ENCODE assay signal across 16 cellular contexts in the genomic region with DNA sequence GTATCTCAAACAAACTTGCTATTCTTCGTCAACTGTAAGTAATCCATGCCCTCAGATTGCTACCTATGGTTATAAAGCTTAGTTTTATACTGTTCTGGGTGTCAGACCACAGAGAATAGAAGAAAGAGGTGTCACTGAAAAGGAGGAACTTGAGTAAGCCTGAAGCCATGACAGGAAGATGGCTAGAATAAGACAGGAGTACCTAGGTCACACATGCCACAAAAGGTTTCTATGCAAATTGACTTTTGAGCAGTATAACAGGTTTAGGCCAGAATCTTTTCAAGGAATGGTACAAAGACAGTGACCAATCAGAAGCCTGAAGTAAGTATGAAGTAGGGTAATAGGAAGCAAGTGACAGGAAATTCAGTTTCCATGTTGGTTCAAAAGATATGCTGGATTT. TPM values are rescaled to one million over a fixed set of nuclear protein-coding genes. Genes with fewer than 3 reads are reported as not detected.
DNase-seq lines count a peak whose midpoint lies in the region; ATAC-seq and TF ChIP-seq lines count a peak whose summit lies in the region.
"Had no signal": no experiment of that assay in that cellular context is flagged by ENCODE, and none has a peak within 500 bp of the region (broad histone marks: within the 10 kb centered on the region; RNA-seq: fewer than 3 reads in every experiment).

No MANE protein-coding gene starts in this region.

- no peaks in the 10 kb centered on the region for H3K9me3 Mint-ChIP-seq in T-helper 2 cell treated with Interferon-gamma antibody and Interleukin-4, amounts not matched to agents 5 μg/mL and 100 μg/mL, for 36 hours
- peaks cover 0 to 4% (median 0%) of the 10 kb centered on the region in 7 donors for H3K9me3 Mint-ChIP-seq in naive B cell
- H3K9me3 Mint-ChIP-seq: CD4-positive, CD25-positive, alpha-beta regulatory T cell had no signal

- H3K36me3 Mint-ChIP-seq in T-helper 2 cell treated with Interferon-gamma antibody and Interleukin-4, amounts not matched to agents 5 μg/mL and 100 μg/mL, for 36 hours (ENCODE audit: low read depth), result peaks cover 55% of the 10 kb centered on the region
- peaks cover 36 to 39% of the 10 kb centered on the region in 2 donors for H3K36me3 Mint-ChIP-seq in naive B cell

- no peak for TF ChIP-seq CTCF in GM20000 (IDR thresholded peaks at IDR 0.05; ENCODE audit: extremely low read depth, missing control alignments)

- H3K4me1 Mint-ChIP-seq in T-helper 2 cell treated with Interferon-gamma antibody and Interleukin-4, amounts not matched to agents 5 μg/mL and 100 μg/mL, for 36 hours (ENCODE audit: low read depth), result peaks cover 5% of the 10 kb centered on the region
- H3K4me1 Mint-ChIP-seq in naive B cell, result peaks cover 14 to 21% (median 17%) of the 10 kb centered on the region in 3 donors

- no peak overlapping the region for H3K4me3 Mint-ChIP-seq in T-helper 2 cell treated with Interferon-gamma antibody and Interleukin-4, amounts not matched to agents 5 μg/mL and 100 μg/mL, for 36 hours
- no peak overlapping the region for H3K4me3 Mint-ChIP-seq in naive B cell
- H3K4me3 Mint-ChIP-seq: CD4-positive, CD25-positive, alpha-beta regulatory T cell had no signal

- H3K27me3 Mint-ChIP-seq in T-helper 2 cell treated with Interferon-gamma antibody and Interleukin-4, amounts not matched to agents 5 μg/mL and 100 μg/mL, for 36 hours (ENCODE audit: low read depth), result no peaks in the 10 kb centered on the region
- H3K27me3 Mint-ChIP-seq in naive B cell, result no peaks in the 10 kb centered on the region
- H3K27me3 Mint-ChIP-seq: CD4-positive, CD25-positive, alpha-beta regulatory T cell had no signal

- DNase-seq in T-helper 2 cell treated with Interferon-gamma antibody and Interleukin-4, amounts not matched to agents 5 μg/mL and 100 μg/mL, for 36 hours (ENCODE audit: low spot score), result no peak
- DNase-seq in T-helper 2 cell (no peak), GM20000 (ENCODE audit: low spot score) (peak; percentile 29), naive B cell (no peak), H4 (ENCODE audit: low spot score) (no peak), COLO829 (ENCODE audit: low spot score) (no peak)
- DNase-seq: activated CD4-positive, CD25-positive, alpha-beta regulatory T cell; activated T-cell treated with anti-CD3 and anti-CD28 coated beads for 4 hours; CD4-positive, CD25-positive, alpha-beta regulatory T cell; IMR-90; small intestine; SW 1271 had no signal

- ATAC-seq in HG03108 (IDR thresholded peaks at IDR 0.05; ENCODE audit: unreplicated experiment) (peak; percentile 53), naive B cell (ENCODE audit: low read depth in 2 of 2) (peak; percentile 58 to 59), GM18861 (IDR thresholded peaks at IDR 0.05; ENCODE audit: unreplicated experiment) (no peak)
- ATAC-seq: HCT116, Panc1 had no signal

- peak overlapping the region; percentile 6 for H3K27ac Mint-ChIP-seq in T-helper 2 cell treated with Interferon-gamma antibody and Interleukin-4, amounts not matched to agents 5 μg/mL and 100 μg/mL, for 36 hours
- H3K27ac Mint-ChIP-seq in naive B cell, result peak overlapping the region in 4 of 6 donors; percentile 13 to 79 (median 54)
- H3K27ac Mint-ChIP-seq: CD4-positive, CD25-positive, alpha-beta regulatory T cell had no signal

RNA-seq across cellular contexts. Expression of a gene that starts 23.5 kb away (rescaled TPM):
- 10 to 100 TPM in 2 of 6 donors, 1 to 10 TPM in 3, under 1 TPM in 1; 0.50 to 13.8 (median 7.1) TPM for polyA plus RNA-seq in naive B cell (ENCODE audit: low read depth in 6 of 6)
- 7.1 and 7.7 TPM in 2 replicates for total RNA-seq in H4 (2014; rRNA removed; shearing (Covaris generic))
